ENCODE assay signal across 30 cellular contexts in the genomic region with DNA sequence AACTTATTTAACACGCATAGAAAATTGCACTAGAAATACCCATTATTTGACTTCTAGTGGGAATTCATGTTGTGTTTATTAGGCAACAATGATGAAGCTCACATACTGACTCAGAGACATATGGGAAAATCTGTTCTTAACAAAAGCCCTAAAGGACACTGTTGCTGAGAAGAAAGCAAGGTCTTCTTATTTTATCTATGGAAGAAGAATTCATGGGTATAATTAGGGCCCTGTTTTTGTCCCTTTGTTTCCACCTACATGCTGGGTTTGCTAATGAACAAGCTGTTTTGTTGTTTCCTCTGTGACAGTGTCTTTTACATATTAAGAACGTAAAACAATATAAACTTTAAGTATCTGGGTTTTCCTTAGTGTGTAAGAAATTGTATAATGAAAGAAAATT.
"Had no signal": no experiment of that assay in that cellular context is flagged by ENCODE, and none has a peak within 500 bp of the region (broad histone marks: within the 10 kb centered on the region; RNA-seq: fewer than 3 reads in every experiment).

No MANE protein-coding gene starts in this region.

- H3K4me1 Mint-ChIP-seq: activated B cell treated with CpG ODN at 0.5 μM for 24 hours; activated T-helper 17 cell treated with anti-CD3 and anti-CD28 coated beads, Interleukin-2, amount 50 U/mL, for 72 hours; central memory CD8-positive, alpha-beta T cell had no signal

- H3K27ac Mint-ChIP-seq: activated B cell treated with CpG ODN at 0.5 μM for 24 hours; activated CD8-positive, alpha-beta T cell treated with anti-CD3 and anti-CD28 coated beads for 36 hours; activated naive CD8-positive, alpha-beta T cell; activated T-helper 17 cell treated with anti-CD3 and anti-CD28 coated beads, Interleukin-2, amount 50 U/mL, for 72 hours; dendritic cell treated with granulocyte-macrophage colony-stimulating factor and Interleukin-4, amounts not matched to agents 40 ng/mL and 50 ng/mL, for 4 days had no signal

- ATAC-seq: activated CD4-positive, CD25-positive, alpha-beta regulatory T cell treated with anti-CD3 and anti-CD28 coated beads, Interleukin-2, amount 50 U/mL, for 24 hours; activated CD8-positive, alpha-beta T cell treated with anti-CD3 and anti-CD28 coated beads for 36 hours; activated T-cell treated with anti-CD3 and anti-CD28 coated beads, Interleukin-2, amount 50 U/mL, for 4 hours; activated T-helper 17 cell treated with anti-CD3 and anti-CD28 coated beads, Interleukin-2, amount 50 U/mL, for 72 hours; foreskin keratinocyte; gastrocnemius medialis; heart left ventricle had no signal

- H3K36me3 Mint-ChIP-seq: activated naive CD8-positive, alpha-beta T cell had no signal

- H3K36me3 ChIP-seq: brain microvascular endothelial cell, esophagus muscularis mucosa, gastrocnemius medialis, heart left ventricle, WERI-Rb-1 had no signal

- H3K4me3 ChIP-seq: coronary artery, dorsolateral prefrontal cortex, esophagus muscularis mucosa, gastrocnemius medialis, heart left ventricle had no signal

- H3K27me3 ChIP-seq: brain microvascular endothelial cell, dorsolateral prefrontal cortex, esophagus muscularis mucosa, foreskin keratinocyte, gastrocnemius medialis, heart left ventricle had no signal

- DNase-seq: activated B cell treated with CpG ODN at 0.5 μM for 24 hours; activated CD4-positive, alpha-beta T cell treated with anti-CD3 and anti-CD28 coated beads for 48 hours; activated CD4-positive, alpha-beta T cell treated with anti-CD3 and anti-CD28 coated beads, Interleukin-2, amount 50 U/mL, for 1 hour; activated CD4-positive, alpha-beta T cell treated with anti-CD3 and anti-CD28 coated beads, Interleukin-2, amount 50 U/mL, for 48 hours; activated CD8-positive, alpha-beta memory T cell treated with anti-CD3 and anti-CD28 coated beads for 24 hours; activated CD8-positive, alpha-beta T cell treated with anti-CD3 and anti-CD28 coated beads for 36 hours; activated effector memory CD4-positive, alpha-beta T cell treated with Interleukin-2 at 50 U/mL for 16 hours; activated gamma-delta T cell treated with Interleukin-2 at 50 U/mL for 16 hours; activated naive CD4-positive, alpha-beta T cell treated with anti-CD3 and anti-CD28 coated beads, Interleukin-2, amount 50 U/mL, for 16 hours; activated naive CD4-positive, alpha-beta T cell treated with Interleukin-2 at 50 U/mL for 16 hours; activated T-cell treated with anti-CD3 and anti-CD28 coated beads, Interleukin-2, amount 50 U/mL, for 4 hours; amniotic stem cell; anterior cingulate cortex; brain microvascular endothelial cell; dorsolateral prefrontal cortex; effector memory CD4-positive, alpha-beta T cell; erythroblast; foreskin keratinocyte; gastrocnemius medialis; glutamatergic neuron; heart left ventricle; T-helper 2 cell; WERI-Rb-1 had no signal

- H3K4me3 Mint-ChIP-seq: activated B cell treated with CpG ODN at 0.5 μM for 24 hours; activated CD8-positive, alpha-beta T cell treated with anti-CD3 and anti-CD28 coated beads for 36 hours; activated naive CD8-positive, alpha-beta T cell; activated T-cell treated with anti-CD3 and anti-CD28 coated beads, Interleukin-2, amount 50 U/mL, for 4 hours; activated T-helper 17 cell treated with anti-CD3 and anti-CD28 coated beads, Interleukin-2, amount 50 U/mL, for 72 hours; central memory CD8-positive, alpha-beta T cell; dendritic cell treated with granulocyte-macrophage colony-stimulating factor and Interleukin-4, amounts not matched to agents 40 ng/mL and 50 ng/mL, for 4 days had no signal

- H3K9me3 ChIP-seq: esophagus muscularis mucosa, gastrocnemius medialis had no signal

- H3K4me1 ChIP-seq: esophagus muscularis mucosa, foreskin keratinocyte, gastrocnemius medialis, heart left ventricle had no signal

- H3K27me3 Mint-ChIP-seq: activated B cell treated with CpG ODN at 0.5 μM for 24 hours; activated CD8-positive, alpha-beta T cell treated with anti-CD3 and anti-CD28 coated beads for 36 hours; activated naive CD8-positive, alpha-beta T cell; activated T-helper 17 cell treated with anti-CD3 and anti-CD28 coated beads, Interleukin-2, amount 50 U/mL, for 72 hours; central memory CD8-positive, alpha-beta T cell; dendritic cell treated with granulocyte-macrophage colony-stimulating factor and Interleukin-4, amounts not matched to agents 40 ng/mL and 50 ng/mL, for 4 days had no signal

- H3K27ac ChIP-seq: brain microvascular endothelial cell, coronary artery, dorsolateral prefrontal cortex, esophagus muscularis mucosa, foreskin keratinocyte, gastrocnemius medialis, heart left ventricle, WERI-Rb-1 had no signal
